1 cellular context compared by ENCODE assay signal in genomic region chr6:53546256-53546655, GRCh38.
TF ChIP-seq lines count a peak whose summit lies in the region.

No MANE protein-coding gene starts in this region.

TF ChIP-seq in liver, 16 proteins besides CTCF, POLR2A, EP300 and RAD21 (continued from another document):
- TF ChIP-seq, protein P1, sequence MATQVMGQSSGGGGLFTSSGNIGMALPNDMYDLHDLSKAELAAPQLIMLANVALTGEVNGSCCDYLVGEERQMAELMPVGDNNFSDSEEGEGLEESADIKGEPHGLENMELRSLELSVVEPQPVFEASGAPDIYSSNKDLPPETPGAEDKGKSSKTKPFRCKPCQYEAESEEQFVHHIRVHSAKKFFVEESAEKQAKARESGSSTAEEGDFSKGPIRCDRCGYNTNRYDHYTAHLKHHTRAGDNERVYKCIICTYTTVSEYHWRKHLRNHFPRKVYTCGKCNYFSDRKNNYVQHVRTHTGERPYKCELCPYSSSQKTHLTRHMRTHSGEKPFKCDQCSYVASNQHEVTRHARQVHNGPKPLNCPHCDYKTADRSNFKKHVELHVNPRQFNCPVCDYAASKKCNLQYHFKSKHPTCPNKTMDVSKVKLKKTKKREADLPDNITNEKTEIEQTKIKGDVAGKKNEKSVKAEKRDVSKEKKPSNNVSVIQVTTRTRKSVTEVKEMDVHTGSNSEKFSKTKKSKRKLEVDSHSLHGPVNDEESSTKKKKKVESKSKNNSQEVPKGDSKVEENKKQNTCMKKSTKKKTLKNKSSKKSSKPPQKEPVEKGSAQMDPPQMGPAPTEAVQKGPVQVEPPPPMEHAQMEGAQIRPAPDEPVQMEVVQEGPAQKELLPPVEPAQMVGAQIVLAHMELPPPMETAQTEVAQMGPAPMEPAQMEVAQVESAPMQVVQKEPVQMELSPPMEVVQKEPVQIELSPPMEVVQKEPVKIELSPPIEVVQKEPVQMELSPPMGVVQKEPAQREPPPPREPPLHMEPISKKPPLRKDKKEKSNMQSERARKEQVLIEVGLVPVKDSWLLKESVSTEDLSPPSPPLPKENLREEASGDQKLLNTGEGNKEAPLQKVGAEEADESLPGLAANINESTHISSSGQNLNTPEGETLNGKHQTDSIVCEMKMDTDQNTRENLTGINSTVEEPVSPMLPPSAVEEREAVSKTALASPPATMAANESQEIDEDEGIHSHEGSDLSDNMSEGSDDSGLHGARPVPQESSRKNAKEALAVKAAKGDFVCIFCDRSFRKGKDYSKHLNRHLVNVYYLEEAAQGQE (IDR thresholded peaks at IDR 0.05): no peak
